Comparison of ENCODE assay signal across 15 cellular contexts in the genomic region with DNA sequence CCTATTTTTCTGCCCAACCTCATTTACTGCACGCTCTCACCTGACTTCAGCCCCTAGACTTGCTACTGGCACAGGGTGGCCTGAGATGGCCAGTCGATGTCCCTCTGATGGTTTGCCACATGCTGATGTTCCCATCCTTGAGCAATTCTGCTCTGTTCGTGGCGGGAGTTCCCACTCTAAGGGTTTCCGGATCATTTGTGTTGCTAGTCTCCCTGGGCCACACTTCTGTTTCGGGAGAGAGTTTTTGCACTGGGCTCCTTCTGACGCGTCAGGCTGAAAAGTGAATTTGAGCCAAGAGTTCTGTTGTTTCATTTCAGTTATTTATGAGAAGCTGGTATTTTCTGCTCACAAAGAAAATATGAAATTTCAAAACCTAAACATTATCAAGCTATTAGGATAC.
"Had no signal": no experiment of that assay in that cellular context is flagged by ENCODE, and none has a peak within 500 bp of the region (broad histone marks: within the 10 kb centered on the region; RNA-seq: fewer than 3 reads in every experiment).

No MANE protein-coding gene starts in this region.

- H3K9me3 ChIP-seq: left lung had no signal

- ATAC-seq: effector memory CD8-positive, alpha-beta T cell; esophagus mucosa; left lung; SK-N-SH treated with all-trans-retinoic acid at 6 μM for 48 hours; stimulated activated naive B cell treated with anti-CD40 and anti-IgM and Interleukin-4, amounts not matched to agents 10 μg/mL and 1 μg/mL and 100 μg/mL, for 72 hours had no signal

- H3K27me3 ChIP-seq: dorsolateral prefrontal cortex, hepatocyte, left lung had no signal

- DNase-seq: activated CD4-positive, alpha-beta memory T cell treated with anti-CD3 and anti-CD28 coated beads, Interleukin-2, amount 10 ng/mL, durations not matched to agents 7 days and 5 days; activated CD4-positive, alpha-beta T cell treated with anti-CD3 and anti-CD28 coated beads, Interleukin-2, amount 10 ng/mL, durations not matched to agents 24 days and 14 days; activated effector memory CD4-positive, alpha-beta T cell treated with anti-CD3 and anti-CD28 coated beads, Interleukin-2, amount 50 U/mL, for 16 hours; dorsolateral prefrontal cortex; effector memory CD8-positive, alpha-beta T cell; kidney glomerular epithelial cell; left lung; mammary epithelial cell; nephron progenitor cell; stimulated activated CD4-positive, alpha-beta T cell treated with anti-CD3 and anti-CD28 coated beads, Interleukin-2, amount 100 ng/mL, for 48 hours; stimulated activated CD8-positive, alpha-beta memory T cell treated with anti-CD3 and anti-CD28 coated beads, Interleukin-4, amount 100 ng/mL, for 48 hours; stimulated activated naive B cell treated with anti-CD40 and anti-IgM and Interleukin-4, amounts not matched to agents 10 μg/mL and 1 μg/mL and 100 μg/mL, for 72 hours had no signal

- H3K4me3 ChIP-seq: dorsolateral prefrontal cortex, hepatocyte, left lung had no signal

- H3K36me3 ChIP-seq: left lung had no signal

- H3K4me1 ChIP-seq: left lung had no signal

- H3K27ac ChIP-seq: dorsolateral prefrontal cortex, hepatocyte, left lung had no signal
